Comparison of ENCODE assay signal across 8 cellular contexts in genomic region chr1:228735871-228736586, GRCh38. TPM values are rescaled to one million over a fixed set of nuclear protein-coding genes. Genes with fewer than 3 reads are reported as not detected.
DNase-seq lines count a peak whose midpoint lies in the region; FAIRE-seq and TF ChIP-seq lines count a peak whose summit lies in the region.

No MANE protein-coding gene starts in this region.

- peak; percentile 45 for DNase-seq in DMS53 treated with DMSO at 0.1 percent for 48 hours (lab: John Stamatoyannopoulos, UW; ENCODE audit: unreplicated experiment)
- DNase-seq in activated CD4-positive, alpha-beta T cell treated with anti-CD3 and anti-CD28 coated beads, Interleukin-2, amount 50 U/mL, for 4 hours, result peak; percentile 17 to 20
- peak; percentile 61 for DNase-seq in ureter (ENCODE audit: low spot score)
- no peak for DNase-seq in GM13976 (ENCODE audit: low spot score)
- no peak for DNase-seq in H54 (ENCODE audit: insufficient read length, low spot score)

- H3K4me1 ChIP-seq in HUES6 (ENCODE audit: control insufficient read depth, insufficient read depth, low read length) (peaks cover 17% of the 10 kb centered on the region; the same call in 1 of the 2 replicates), muscle layer of colon (ENCODE audit: insufficient read depth, low read length) (peaks cover 29% of the 10 kb centered on the region)

- H3K27ac ChIP-seq in HUES6 (ENCODE audit: low read depth, low read length), result no peak overlapping the region
- H3K27ac ChIP-seq in muscle layer of colon (ENCODE audit: low read depth, low read length), result peak overlapping the region; percentile 93

- no peak for TF ChIP-seq CTCF in GM13976 (IDR thresholded peaks at IDR 0.05; ENCODE audit: borderline replicate concordance, control extremely low read depth, extremely low read depth, insufficient read depth, missing control alignments)

- in situ Hi-C loops in GM13976 (cut with MboI; ENCODE audit: low sequenced_read_pairs, unreplicated experiment), result no loop called here

- H3K9ac ChIP-seq in HUES6 (ENCODE audit: low read length) (peak overlapping the region; percentile 60), muscle layer of colon (ENCODE audit: low read length) (peak overlapping the region; percentile 96)

- H3K27me3 ChIP-seq in HUES6 (ENCODE audit: control insufficient read depth, insufficient read depth, low read length), result peaks cover 29% of the 10 kb centered on the region
- H3K27me3 ChIP-seq in muscle layer of colon (ENCODE audit: control insufficient read depth in 1 of 2, insufficient read depth in 2 of 2, low read length in 2 of 2), result no peaks in the 10 kb centered on the region

- H3K36me3 ChIP-seq in HUES6 (ENCODE audit: control insufficient read depth, insufficient read depth, low read length) (0 out of 2 replicates have a peak, but pooled peaks cover 6% of the 10 kb centered on the region), muscle layer of colon (ENCODE audit: insufficient read depth, low read length) (peaks cover 14% of the 10 kb centered on the region)

- peak overlapping the region; percentile 81 for H3K4me3 ChIP-seq in HUES6 (ENCODE audit: low read depth, low read length)
- peak overlapping the region; percentile 88 to 92 for H3K4me3 ChIP-seq in muscle layer of colon (ENCODE audit: low read depth in 1 of 2, low read length in 2 of 2)

- H3K9me3 ChIP-seq in HUES6 (ENCODE audit: control insufficient read depth, insufficient read depth, low read depth, low read length) (no peaks in the 10 kb centered on the region), muscle layer of colon (ENCODE audit: low read length) (no peaks in the 10 kb centered on the region)

- FAIRE-seq in endometrium (lab: Jason Lieb, UNC) (peak; percentile 23), H54 (lab: Jason Lieb, UNC) (no peak)

- no peak for TF ChIP-seq POLR2A in H54 (IDR thresholded peaks at IDR 0.05; ENCODE audit: low read depth, low read length)

RNA-seq across cellular contexts. Expression of gene RHOU, which starts 0.8 kb away (rescaled TPM):
- total RNA-seq in ureter, result 38.7 TPM

Comparison
In these comparisons a context has a peak if more than half of its experiments do, and no peak if none do; other contexts are left out.
1. DNase-seq: peak in DMS53 treated with DMSO at 0.1 percent for 48 hours (single experiment), activated CD4-positive, alpha-beta T cell treated with anti-CD3 and anti-CD28 coated beads, Interleukin-2, amount 50 U/mL, for 4 hours (2 of 2) and ureter (single experiment); none in GM13976 (single experiment) and H54 (single experiment).